In genomic region chr15:61624950-61625349, GRCh38 we compare ENCODE assay signal across 6 cellular contexts.
"Had no signal": no experiment of that assay in that cellular context is flagged by ENCODE, and none has a peak within 500 bp of the region (broad histone marks: within the 10 kb centered on the region; RNA-seq: fewer than 3 reads in every experiment).

No MANE protein-coding gene starts in this region.

- DNase-seq: IMR-90, KBM-7, KG1 had no signal

- FAIRE-seq: HTR-8/SVneo had no signal

- H3K27ac ChIP-seq: HL-60, KMS-11 had no signal

- H3K4me2 ChIP-seq: KMS-11 had no signal

- H3K9ac ChIP-seq: KMS-11 had no signal
